Comparison of ENCODE assay signal across 1 cellular context in genomic region chr2:20130821-20131645, GRCh38.
TF ChIP-seq lines count a peak whose summit lies in the region.

No MANE protein-coding gene starts in this region.

TF ChIP-seq in SK-N-SH treated with all-trans-retinoic acid at 6 μM for 48 hours, 23 proteins besides CTCF, POLR2A, EP300 and RAD21 (continued from another document):
- TF ChIP-seq TSHZ2 (CRISPR knock-in tag; IDR thresholded peaks at IDR 0.05) (no peak), CSRNP3 (CRISPR knock-in tag; IDR thresholded peaks at IDR 0.05) (no peak), ZNF8 (CRISPR knock-in tag; IDR thresholded peaks at IDR 0.05) (no peak), ZNF565 (CRISPR knock-in tag; conservative IDR thresholded peaks at IDR 0.05; ENCODE audit: low read depth) (no peak), ZFP30 (CRISPR knock-in tag; IDR thresholded peaks at IDR 0.05) (no peak), ZC3H10 (CRISPR knock-in tag; IDR thresholded peaks at IDR 0.05) (no peak), CREB5 (CRISPR knock-in tag; IDR thresholded peaks at IDR 0.05; ENCODE audit: low read depth) (no peak), CSDC2 (CRISPR knock-in tag; IDR thresholded peaks at IDR 0.05) (no peak)
TF ChIP-seq in SK-N-SH treated with all-trans-retinoic acid at 6 μM for 48 hours: peak in this region for 0.
